ENCODE assay signal across 32 cellular contexts in genomic region chr5:32068561-32068960, GRCh38.
"Had no signal": no experiment of that assay in that cellular context is flagged by ENCODE, and none has a peak within 500 bp of the region (broad histone marks: within the 10 kb centered on the region; RNA-seq: fewer than 3 reads in every experiment).

No MANE protein-coding gene starts in this region.

- H3K9me3 ChIP-seq: ascending aorta had no signal

- DNase-seq: activated CD4-positive, alpha-beta memory T cell treated with anti-CD3 and anti-CD28 coated beads, Interleukin-2, amount 10 ng/mL, durations not matched to agents 7 days and 5 days; activated CD4-positive, alpha-beta T cell treated with anti-CD3 and anti-CD28 coated beads for 1 hour; activated CD4-positive, alpha-beta T cell treated with anti-CD3 and anti-CD28 coated beads for 36 hours; activated CD4-positive, alpha-beta T cell treated with anti-CD3 and anti-CD28 coated beads for 48 hours; activated CD4-positive, alpha-beta T cell treated with anti-CD3 and anti-CD28 coated beads, Interleukin-2, amount 10 ng/mL, durations not matched to agents 7 days and 5 days; activated CD4-positive, alpha-beta T cell treated with anti-CD3 and anti-CD28 coated beads, Interleukin-2, amount 50 U/mL, for 48 hours; activated CD4-positive, CD25-positive, alpha-beta regulatory T cell; activated CD8-positive, alpha-beta memory T cell treated with anti-CD3 and anti-CD28 coated beads for 24 hours; activated CD8-positive, alpha-beta memory T cell treated with anti-CD3 and anti-CD28 coated beads, Interleukin-2, amount 10 ng/mL, durations not matched to agents 7 days and 5 days; activated CD8-positive, alpha-beta memory T cell treated with anti-CD3 and anti-CD28 coated beads, Interleukin-2, amount 50 U/mL, for 48 hours; activated CD8-positive, alpha-beta T cell treated with anti-CD3 and anti-CD28 coated beads, Interleukin-2, amount 10 ng/mL, durations not matched to agents 7 days and 5 days; activated effector memory CD4-positive, alpha-beta T cell treated with Interleukin-2 at 50 U/mL for 16 hours; activated gamma-delta T cell; activated naive CD4-positive, alpha-beta T cell treated with anti-CD3 and anti-CD28 coated beads, Interleukin-2, amount 10 ng/mL, durations not matched to agents 7 days and 5 days; activated naive CD4-positive, alpha-beta T cell treated with Interleukin-2 at 50 U/mL for 16 hours; activated naive CD8-positive, alpha-beta T cell treated with anti-CD3 and anti-CD28 coated beads, Interleukin-2, amount 10 ng/mL, durations not matched to agents 7 days and 5 days; activated naive CD8-positive, alpha-beta T cell treated with anti-CD3 and anti-CD28 coated beads, Interleukin-2, amount 50 U/mL, for 24 hours; activated T-cell treated with anti-CD3 and anti-CD28 coated beads, Interleukin-2, amount 50 U/mL, for 24 hours; activated T-cell treated with anti-CD3 and anti-CD28 coated beads, Interleukin-2, amount 50 U/mL, for 48 hours; amygdala; anterior cingulate cortex; caudate nucleus; cerebellar nuclear complex; T-helper 1 cell; T-helper 2 cell; T-helper 9 cell; WERI-Rb-1 had no signal

- H3K27ac ChIP-seq: ascending aorta, cardiac muscle cell, WERI-Rb-1 had no signal

- FAIRE-seq: bronchial epithelial cell had no signal

- ATAC-seq: activated CD4-positive, alpha-beta T cell treated with anti-CD3 and anti-CD28 coated beads for 36 hours; activated CD4-positive, CD25-positive, alpha-beta regulatory T cell treated with anti-CD3 and anti-CD28 coated beads, Interleukin-2, amount 50 U/mL, for 24 hours; activated CD8-positive, alpha-beta memory T cell treated with anti-CD3 and anti-CD28 coated beads, Interleukin-2, amount 10 ng/mL, durations not matched to agents 7 days and 5 days; activated CD8-positive, alpha-beta T cell treated with anti-CD3 and anti-CD28 coated beads, Interleukin-2, amount 10 ng/mL, durations not matched to agents 7 days and 5 days; activated naive CD8-positive, alpha-beta T cell treated with anti-CD3 and anti-CD28 coated beads, Interleukin-2, amount 50 U/mL, for 24 hours; WTC11 had no signal

- H3K4me1 ChIP-seq: ascending aorta had no signal

- H3K4me3 ChIP-seq: ascending aorta, cardiac muscle cell had no signal

- H3K36me3 ChIP-seq: cardiac muscle cell, WERI-Rb-1 had no signal

- H3K27me3 ChIP-seq: ascending aorta, cardiac muscle cell had no signal
